Comparison of ENCODE assay signal across 9 cellular contexts in the genomic region with DNA sequence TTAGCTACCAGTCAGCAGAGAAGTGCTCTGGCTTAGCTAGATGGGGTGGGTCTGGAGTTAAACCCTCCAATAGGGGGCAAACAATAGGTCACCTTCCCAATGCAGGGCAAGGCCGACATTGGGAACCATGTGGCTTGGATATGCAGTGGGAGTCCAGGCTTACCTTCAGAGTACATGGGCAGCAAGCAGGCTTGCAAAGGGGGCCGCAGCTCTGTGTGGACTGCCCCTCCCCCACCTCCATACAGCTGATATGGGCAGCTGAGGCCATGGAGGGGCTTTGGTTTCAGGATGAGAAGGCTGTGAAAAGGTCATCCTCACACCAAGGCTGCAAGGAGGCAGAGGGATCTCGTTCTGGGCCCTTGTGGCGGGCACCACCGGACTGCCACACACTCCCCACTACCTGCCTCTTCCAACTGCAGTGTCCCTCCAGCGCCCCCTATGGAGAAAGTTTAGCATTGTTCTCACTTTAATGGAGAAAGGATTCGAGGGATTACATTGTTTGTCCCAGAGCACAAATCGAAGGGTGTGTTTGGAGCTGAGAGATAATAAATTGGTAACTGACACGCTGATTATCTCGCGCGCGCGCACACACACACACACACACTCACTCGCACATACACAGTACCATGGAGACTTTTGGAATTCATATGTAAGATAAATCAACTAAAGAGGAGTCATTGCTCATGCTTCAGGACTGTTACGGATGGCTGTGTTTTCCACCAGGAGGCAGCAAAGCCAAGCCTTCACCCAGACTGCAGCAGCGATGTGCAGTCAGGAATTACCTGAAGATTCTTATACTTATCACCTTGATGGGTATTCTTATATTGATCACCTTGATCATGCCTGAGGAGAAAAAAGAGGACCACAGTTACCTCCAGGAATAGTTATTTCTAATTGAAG. TPM values are rescaled to one million over a fixed set of nuclear protein-coding genes. Genes with fewer than 3 reads are reported as not detected.
DNase-seq lines count a peak whose midpoint lies in the region; ATAC-seq lines count a peak whose summit lies in the region.
"Had no signal": no experiment of that assay in that cellular context is flagged by ENCODE, and none has a peak within 500 bp of the region (broad histone marks: within the 10 kb centered on the region; RNA-seq: fewer than 3 reads in every experiment).

No MANE protein-coding gene starts in this region.

- H3K36me3 Mint-ChIP-seq in activated T-helper 1 cell treated with anti-CD3 and anti-CD28 coated beads, Interleukin-12 subunit alpha, Interleukin-12 subunit beta, Interleukin-2, Interleukin-4 antibody, amounts not matched to agents 30 ng/mL and 10 ng/mL and 1 ng/mL, durations not matched to agents 14 hours and 24 hours and 36 hours (ENCODE audit: low read depth), result no peaks in the 10 kb centered on the region

- ATAC-seq in GM18511 (IDR thresholded peaks at IDR 0.05; ENCODE audit: unreplicated experiment), result no peak
- no peak for ATAC-seq in HG03571 (IDR thresholded peaks at IDR 0.05; ENCODE audit: unreplicated experiment)

- no peak overlapping the region for H3K4me3 Mint-ChIP-seq in activated T-helper 1 cell treated with anti-CD3 and anti-CD28 coated beads, Interleukin-12 subunit alpha, Interleukin-12 subunit beta, Interleukin-2, Interleukin-4 antibody, amounts not matched to agents 30 ng/mL and 10 ng/mL and 1 ng/mL, durations not matched to agents 14 hours and 24 hours and 36 hours

- DNase-seq in COLO829 (ENCODE audit: low spot score) (peak; percentile 73), HCEC 1CT (peak; percentile 51), SK-MEL-5 (ENCODE audit: low read depth, low spot score) (peak; percentile 90), iPS-NIHi7 (ENCODE audit: extremely low spot score) (peak; percentile 32), globus pallidus (ENCODE audit: low spot score) (no peak)
- no peak for DNase-seq in activated T-helper 1 cell treated with anti-CD3 and anti-CD28 coated beads, Interleukin-12 subunit alpha, Interleukin-12 subunit beta, Interleukin-2, Interleukin-4 antibody, amounts not matched to agents 30 ng/mL and 10 ng/mL and 1 ng/mL, durations not matched to agents 14 hours and 24 hours and 36 hours (ENCODE audit: low spot score)

- in situ Hi-C loops in SK-MEL-5 (cut with HindIII; ENCODE audit: low pct_unique_long_range_greater_than_20kb, low sequenced_read_pairs), result no loop called here

- no peak overlapping the region for H3K27ac Mint-ChIP-seq in activated T-helper 1 cell treated with anti-CD3 and anti-CD28 coated beads, Interleukin-12 subunit alpha, Interleukin-12 subunit beta, Interleukin-2, Interleukin-4 antibody, amounts not matched to agents 30 ng/mL and 10 ng/mL and 1 ng/mL, durations not matched to agents 14 hours and 24 hours and 36 hours

- peaks cover 7% of the 10 kb centered on the region for H3K27me3 Mint-ChIP-seq in activated T-helper 1 cell treated with anti-CD3 and anti-CD28 coated beads, Interleukin-12 subunit alpha, Interleukin-12 subunit beta, Interleukin-2, Interleukin-4 antibody, amounts not matched to agents 30 ng/mL and 10 ng/mL and 1 ng/mL, durations not matched to agents 14 hours and 24 hours and 36 hours (ENCODE audit: insufficient read depth)

- H3K9me3 Mint-ChIP-seq in activated T-helper 1 cell treated with anti-CD3 and anti-CD28 coated beads, Interleukin-12 subunit alpha, Interleukin-12 subunit beta, Interleukin-2, Interleukin-4 antibody, amounts not matched to agents 30 ng/mL and 10 ng/mL and 1 ng/mL, durations not matched to agents 14 hours and 24 hours and 36 hours, result no peaks in the 10 kb centered on the region

- intact Hi-C loops in activated T-helper 1 cell treated with anti-CD3 and anti-CD28 coated beads, Interleukin-12 subunit alpha, Interleukin-12 subunit beta, Interleukin-2, Interleukin-4 antibody, amounts not matched to agents 30 ng/mL and 10 ng/mL and 1 ng/mL, durations not matched to agents 14 hours and 24 hours and 36 hours (cut with micrococcal nuclease), result no loop called here

- no peaks in the 10 kb centered on the region for H3K4me1 Mint-ChIP-seq in activated T-helper 1 cell treated with anti-CD3 and anti-CD28 coated beads, Interleukin-12 subunit alpha, Interleukin-12 subunit beta, Interleukin-2, Interleukin-4 antibody, amounts not matched to agents 30 ng/mL and 10 ng/mL and 1 ng/mL, durations not matched to agents 14 hours and 24 hours and 36 hours (ENCODE audit: low read depth)

RNA-seq across cellular contexts. Expression of gene SMCP, which starts 7.0 kb away (rescaled TPM):
- not detected in 2 replicates for total RNA-seq in SK-MEL-5 (2014; rRNA removed; shearing (Covaris generic))
- polyA plus RNA-seq in SK-MEL-5 (2015; cell fraction: cytosol; rRNA removed), result not detected in 2 replicates
- not detected in 2 replicates for polyA plus RNA-seq in SK-MEL-5 (2015; cell fraction: nucleus; rRNA removed)
- not detected in 2 replicates for total RNA-seq in activated T-helper 1 cell treated with anti-CD3 and anti-CD28 coated beads, Interleukin-12 subunit alpha, Interleukin-12 subunit beta, Interleukin-2, Interleukin-4 antibody, amounts not matched to agents 30 ng/mL and 10 ng/mL and 1 ng/mL, durations not matched to agents 14 hours and 24 hours and 36 hours
- total RNA-seq: dermis microvascular lymphatic vessel endothelial cell had no signal

RNA-seq across cellular contexts. Expression of gene LCE7A, which starts 11.3 kb away (rescaled TPM):
- not detected in 2 replicates for total RNA-seq in SK-MEL-5 (2014; rRNA removed; shearing (Covaris generic))
- not detected in 2 replicates for polyA plus RNA-seq in SK-MEL-5 (2015; cell fraction: cytosol; rRNA removed)
- polyA plus RNA-seq in SK-MEL-5 (2015; cell fraction: nucleus; rRNA removed), result not detected in 2 replicates
- not detected in 2 replicates for total RNA-seq in activated T-helper 1 cell treated with anti-CD3 and anti-CD28 coated beads, Interleukin-12 subunit alpha, Interleukin-12 subunit beta, Interleukin-2, Interleukin-4 antibody, amounts not matched to agents 30 ng/mL and 10 ng/mL and 1 ng/mL, durations not matched to agents 14 hours and 24 hours and 36 hours
- total RNA-seq: dermis microvascular lymphatic vessel endothelial cell had no signal

RNA-seq across cellular contexts. Expression of gene LCE6A, which starts 28.4 kb away (rescaled TPM):
- not detected in 2 replicates for total RNA-seq in SK-MEL-5 (2014; rRNA removed; shearing (Covaris generic))
- not detected in 2 replicates for polyA plus RNA-seq in SK-MEL-5 (2015; cell fraction: cytosol; rRNA removed)
- not detected in 2 replicates for polyA plus RNA-seq in SK-MEL-5 (2015; cell fraction: nucleus; rRNA removed)
- not detected in 2 replicates for total RNA-seq in activated T-helper 1 cell treated with anti-CD3 and anti-CD28 coated beads, Interleukin-12 subunit alpha, Interleukin-12 subunit beta, Interleukin-2, Interleukin-4 antibody, amounts not matched to agents 30 ng/mL and 10 ng/mL and 1 ng/mL, durations not matched to agents 14 hours and 24 hours and 36 hours
- total RNA-seq: dermis microvascular lymphatic vessel endothelial cell had no signal

RNA-seq across cellular contexts. Expression of gene IVL, which starts 37.3 kb away (rescaled TPM):
- total RNA-seq in SK-MEL-5 (2014; rRNA removed; shearing (Covaris generic)), result not detected in 2 replicates
- not detected in 2 replicates for polyA plus RNA-seq in SK-MEL-5 (2015; cell fraction: cytosol; rRNA removed)
- not detected in 2 replicates for polyA plus RNA-seq in SK-MEL-5 (2015; cell fraction: nucleus; rRNA removed)
- total RNA-seq in activated T-helper 1 cell treated with anti-CD3 and anti-CD28 coated beads, Interleukin-12 subunit alpha, Interleukin-12 subunit beta, Interleukin-2, Interleukin-4 antibody, amounts not matched to agents 30 ng/mL and 10 ng/mL and 1 ng/mL, durations not matched to agents 14 hours and 24 hours and 36 hours, result not detected in 2 replicates
- total RNA-seq: dermis microvascular lymphatic vessel endothelial cell had no signal

RNA-seq across cellular contexts. Expression of gene LCE1A, which starts 43.8 kb away (rescaled TPM):
- not detected in 2 replicates for total RNA-seq in SK-MEL-5 (2014; rRNA removed; shearing (Covaris generic))
- not detected in 2 replicates for polyA plus RNA-seq in SK-MEL-5 (2015; cell fraction: cytosol; rRNA removed)
- polyA plus RNA-seq in SK-MEL-5 (2015; cell fraction: nucleus; rRNA removed), result not detected in 2 replicates
- not detected in 2 replicates for total RNA-seq in activated T-helper 1 cell treated with anti-CD3 and anti-CD28 coated beads, Interleukin-12 subunit alpha, Interleukin-12 subunit beta, Interleukin-2, Interleukin-4 antibody, amounts not matched to agents 30 ng/mL and 10 ng/mL and 1 ng/mL, durations not matched to agents 14 hours and 24 hours and 36 hours
- total RNA-seq: dermis microvascular lymphatic vessel endothelial cell had no signal

Comparison
In these comparisons a context has a peak if more than half of its experiments do, and no peak if none do; other contexts are left out.
1. DNase-seq: peak in COLO829 (single experiment), HCEC 1CT (single experiment), SK-MEL-5 (single experiment) and iPS-NIHi7 (single experiment); none in activated T-helper 1 cell treated with anti-CD3 and anti-CD28 coated beads, Interleukin-12 subunit alpha, Interleukin-12 subunit beta, Interleukin-2, Interleukin-4 antibody, amounts not matched to agents 30 ng/mL and 10 ng/mL and 1 ng/mL, durations not matched to agents 14 hours and 24 hours and 36 hours (single experiment) and globus pallidus (single experiment).